In the genomic region with DNA sequence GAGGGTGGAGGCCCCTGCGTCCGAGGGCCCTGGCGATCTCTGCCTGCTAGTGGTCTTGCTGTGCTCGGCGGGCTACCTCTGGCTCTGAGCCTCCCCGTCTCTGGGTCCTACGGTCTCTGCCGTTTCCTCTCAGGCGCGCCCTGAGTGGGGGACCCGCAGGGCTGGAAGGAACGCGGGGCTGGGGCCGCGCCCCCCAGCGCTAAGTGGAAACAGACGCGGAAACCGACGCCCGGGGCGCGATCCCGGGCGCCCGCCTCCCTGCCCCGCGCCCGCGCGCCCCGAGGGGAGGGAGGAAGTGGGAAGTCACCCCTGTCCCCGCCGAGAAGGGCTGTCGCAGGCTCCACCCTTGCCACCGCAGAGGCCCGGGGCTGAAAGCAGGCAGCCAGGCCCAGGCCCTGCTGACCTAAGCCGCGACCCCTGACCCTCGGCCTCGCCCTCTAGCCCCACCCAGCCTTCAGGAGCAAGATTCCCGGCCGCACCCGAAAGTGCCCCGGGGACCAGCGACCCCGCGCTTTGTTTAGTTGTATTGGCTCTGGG, we compare ENCODE assay signal across 8 cellular contexts. TPM values are rescaled to one million over a fixed set of nuclear protein-coding genes. Genes with fewer than 3 reads are reported as not detected.
A peak's percentile ranks its signal among the peaks of the same experiment; 100 is the strongest.
DNase-seq lines count a peak whose midpoint lies in the region; ATAC-seq, FAIRE-seq and TF ChIP-seq lines count a peak whose summit lies in the region.

No MANE protein-coding gene starts in this region.

- H3K27me3 Mint-ChIP-seq in T-cell, result no peaks in the 10 kb centered on the region
- peaks cover 50% of the 10 kb centered on the region for H3K27me3 Mint-ChIP-seq in neural crest cell (ENCODE audit: low read depth)

- H3K36me3 Mint-ChIP-seq in T-cell (peaks cover 5% of the 10 kb centered on the region), neural crest cell (ENCODE audit: low read depth) (no peaks in the 10 kb centered on the region)

- H3K4me3 ChIP-seq in dorsolateral prefrontal cortex (peak overlapping the region in 49 of 59 donors; percentile 7 to 81 (median 32)), SK-N-SH (ENCODE audit: low read depth in 2 of 2, low read length in 1 of 2) (no peak overlapping the region)

- H3F3A ChIP-seq in SK-N-SH (replicated peaks; ENCODE audit: insufficient read depth), result peaks cover 3% of the 10 kb centered on the region

- H4K20me1 ChIP-seq in SK-N-SH (ENCODE audit: insufficient read depth), result peaks cover 9% of the 10 kb centered on the region; the same call in 1 of the 2 replicates

- H3K9me3 ChIP-seq in SK-N-SH, result no peaks in the 10 kb centered on the region

- FAIRE-seq in GM18507 (lab: Jason Lieb, UNC), result peak; percentile 81

- H3K9me2 ChIP-seq in SK-N-SH, result no peaks in the 10 kb centered on the region

- H3K9me3 Mint-ChIP-seq in T-cell, result no peaks in the 10 kb centered on the region
- no peaks in the 10 kb centered on the region for H3K9me3 Mint-ChIP-seq in neural crest cell

- peak overlapping the region; percentile 93 to 94 for H3K27ac Mint-ChIP-seq in T-cell
- no peak overlapping the region for H3K27ac Mint-ChIP-seq in neural crest cell (ENCODE audit: unreplicated experiment)

- H3K4me3 Mint-ChIP-seq in T-cell (peak overlapping the region; percentile 81 to 87 (median 87)), neural crest cell (peak overlapping the region; percentile 59)

- no peak overlapping the region for H3K4me2 ChIP-seq in SK-N-SH

- H3K4me1 ChIP-seq in SK-N-SH (ENCODE audit: control insufficient read depth in 1 of 2, insufficient read depth in 2 of 2, low read depth in 1 of 2, low read length in 1 of 2), result peaks cover 22 to 60% of the 10 kb centered on the region in 2 experiments; a peak in 3 of 4 replicates

- DNase-seq in GM18507 (ENCODE audit: extremely low spot score, insufficient read length, low read depth), result no peak
- peak in 33 of 34 experiments; percentile 55 to 81 (median 70) for DNase-seq in T-cell
- DNase-seq in dorsolateral prefrontal cortex, result no peak
- DNase-seq in neural crest cell (ENCODE audit: low read depth, low spot score), result no peak
- DNase-seq in NCI-H1436 treated with DMSO at 0.1 percent for 48 hours (lab: John Stamatoyannopoulos, UW), result no peak
- no peak for DNase-seq in SK-N-SH

- no peak overlapping the region for H2AFZ ChIP-seq in SK-N-SH (ENCODE audit: low read depth)

- intact Hi-C loops in dorsolateral prefrontal cortex (cut with DNase I), result no loop called here

- ATAC-seq in T-cell (replicated peaks in 1 of 4) (peak; percentile 3 to 9 (median 6)), GM21390 (IDR thresholded peaks at IDR 0.05; ENCODE audit: unreplicated experiment) (no peak), GM19328 (IDR thresholded peaks at IDR 0.05; ENCODE audit: unreplicated experiment) (no peak)

- POLR2A ChIA-PET in T-cell (lab: Charles Lee) (interaction anchor here in 1 of 2 donors (0.6 kb wide), 1 partner anchor 13 kb away, joined by 3 read pairs; no protein-coding TSS in a partner anchor), SK-N-SH (lab: Yijun Ruan, JAX) (no interaction called here)

- H3K27ac ChIP-seq in dorsolateral prefrontal cortex, result peak overlapping the region in 16 of 59 donors; percentile 6 to 67 (median 40)
- no peak overlapping the region for H3K27ac ChIP-seq in SK-N-SH (ENCODE audit: low read depth in 2 of 2, low read length in 1 of 2)

- WGBS in SK-N-SH (ENCODE audit: low lambda C conversion rate), result 83% methylated on average over 16 of the region's 48 CpGs

- no peak for TF ChIP-seq EP300 in SK-N-SH (IDR thresholded peaks at IDR 0.05; ENCODE audit: borderline replicate concordance in 1 of 2, low read depth in 1 of 2, low read length in 1 of 2)

- TF ChIP-seq CTCF in dorsolateral prefrontal cortex (IDR thresholded peaks at IDR 0.05 in 54 of 56, conservative IDR thresholded peaks at IDR 0.05 in 2 of 56; ENCODE audit: low read depth in 1 of 56, partially characterized antibody in 56 of 56), result peak in 1 of 56 donors; percentile 7
- no peak for TF ChIP-seq CTCF in neural crest cell (conservative IDR thresholded peaks at IDR 0.05)
- no peak for TF ChIP-seq CTCF in SK-N-SH (IDR thresholded peaks at IDR 0.05)

- H3K27me3 ChIP-seq in dorsolateral prefrontal cortex (peaks cover 0 to 34% (median 18%) of the 10 kb centered on the region in 45 donors), SK-N-SH (ENCODE audit: insufficient read depth) (no peaks in the 10 kb centered on the region)

- peaks cover 8% of the 10 kb centered on the region; the same call in 1 of the 2 replicates for H3K79me2 ChIP-seq in SK-N-SH (ENCODE audit: insufficient read depth)

- CTCF ChIA-PET in T-cell (lab: Charles Lee) (no interaction called here), SK-N-SH (lab: Yijun Ruan, JAX) (interaction anchor here (1.4 to 7.2 kb wide), 3 partner anchors 36 to 116 kb away, joined by 3 to 74 read pairs (median 5); no protein-coding TSS in a partner anchor)

- H3K36me3 ChIP-seq in SK-N-SH (replicated peaks in 1 of 2; ENCODE audit: control insufficient read depth in 1 of 2, insufficient read depth in 2 of 2, low read length in 1 of 2), result no peaks in the 10 kb centered on the region

- no peak for TF ChIP-seq RAD21 in SK-N-SH (IDR thresholded peaks at IDR 0.05; ENCODE audit: low read length)

- no peak overlapping the region for H3K9ac ChIP-seq in SK-N-SH

- H3K4me1 Mint-ChIP-seq in T-cell, result peaks cover 47 to 53% (median 47%) of the 10 kb centered on the region in 3 donors
- peaks cover 16% of the 10 kb centered on the region for H3K4me1 Mint-ChIP-seq in neural crest cell

TF ChIP-seq in SK-N-SH, 30 proteins besides CTCF, POLR2A, EP300 and RAD21:
- TF ChIP-seq NFIC (IDR thresholded peaks at IDR 0.05; ENCODE audit: borderline replicate concordance) (no peak), YY1 (IDR thresholded peaks at IDR 0.05; ENCODE audit: low read depth) (no peak), EZH2phosphoT487 (IDR thresholded peaks at IDR 0.05; ENCODE audit: borderline replicate concordance, low read depth) (no peak), TEAD4 (IDR thresholded peaks at IDR 0.05; ENCODE audit: borderline replicate concordance, insufficient read depth) (no peak), GATA2 (CRISPR knock-in tag; IDR thresholded peaks at IDR 0.05) (no peak)

RNA-seq across cellular contexts. Expression of gene CRIP1, which starts 0.8 kb away (rescaled TPM):
- 100 to 1,000 TPM; 224 to 477 (median 329) TPM for total RNA-seq in T-cell
- total RNA-seq in dorsolateral prefrontal cortex, result 10 to 100 TPM in 36 of 120 experiments, 1 to 10 TPM in 80, under 1 TPM in 1, not detected in 3; 0.64 to 75.6 (median 7.4) TPM
- 3.2 and 4.8 TPM in 2 replicates for total RNA-seq in neural crest cell
- 0.68 and 0.72 TPM in 2 replicates for polyA plus RNA-seq in SK-N-SH (2012; rRNA removed)
- polyA plus RNA-seq in SK-N-SH (2012; cell fraction: cytosol; rRNA removed), result 0.09 TPM in 1 of 2 replicates, not detected in the other
- polyA plus RNA-seq in SK-N-SH (2012; cell fraction: nucleus; rRNA removed), result 9.8 and 16.8 TPM in 2 replicates

RNA-seq across cellular contexts. Expression of gene TEDC1, which starts 3.5 kb away (rescaled TPM):
- total RNA-seq in T-cell, result 100 to 1,000 TPM in 1 of 5 donors, 10 to 100 TPM in 4; 32.8 to 186 (median 37.5) TPM
- 10 to 100 TPM in 118 of 120 experiments, 1 to 10 TPM in 2; 8.9 to 23.4 (median 15.6) TPM for total RNA-seq in dorsolateral prefrontal cortex
- total RNA-seq in neural crest cell, result 39.6 and 44.9 TPM in 2 replicates
- 10.9 and 13.4 TPM in 2 replicates for polyA plus RNA-seq in SK-N-SH (2012; rRNA removed)
- 4.4 and 7.2 TPM in 2 replicates for polyA plus RNA-seq in SK-N-SH (2012; cell fraction: cytosol; rRNA removed)
- polyA plus RNA-seq in SK-N-SH (2012; cell fraction: nucleus; rRNA removed), result 33.0 and 74.2 TPM in 2 replicates

RNA-seq across cellular contexts. Expression of gene CRIP2, which starts 12.9 kb away (rescaled TPM):
- total RNA-seq in T-cell (10 to 100 TPM in 4 of 5 donors, 1 to 10 TPM in 1; 6.4 to 38.7 (median 19.7) TPM), dorsolateral prefrontal cortex (100 to 1,000 TPM in 116 of 120 experiments, 10 to 100 TPM in 4; 67.0 to 225 (median 142) TPM), neural crest cell (38.3 and 39.3 TPM in 2 replicates)
- 219 and 335 TPM in 2 replicates for polyA plus RNA-seq in SK-N-SH (2012; rRNA removed)
- 154 and 228 TPM in 2 replicates for polyA plus RNA-seq in SK-N-SH (2012; cell fraction: cytosol; rRNA removed)
- polyA plus RNA-seq in SK-N-SH (2012; cell fraction: nucleus; rRNA removed), result 326 and 608 TPM in 2 replicates

RNA-seq across cellular contexts. Expression of gene TMEM121, which starts 38.9 kb away (rescaled TPM):
- total RNA-seq in T-cell (1 to 10 TPM; 1.8 to 6.7 (median 4.0) TPM), dorsolateral prefrontal cortex (10 to 100 TPM; 11.9 to 30.7 (median 19.1) TPM), neural crest cell (12.3 and 13.9 TPM in 2 replicates)
- 7.2 and 9.1 TPM in 2 replicates for polyA plus RNA-seq in SK-N-SH (2012; rRNA removed)
- polyA plus RNA-seq in SK-N-SH (2012; cell fraction: cytosol; rRNA removed), result 2.1 and 5.7 TPM in 2 replicates
- 5.1 and 5.9 TPM in 2 replicates for polyA plus RNA-seq in SK-N-SH (2012; cell fraction: nucleus; rRNA removed)

Comparison
In these comparisons a context has a peak if more than half of its experiments do, and no peak if none do; other contexts are left out.
1. DNase-seq: peak in T-cell (33 of 34); none in GM18507 (single experiment), dorsolateral prefrontal cortex (0 of 10), neural crest cell (single experiment), NCI-H1436 treated with DMSO at 0.1 percent for 48 hours (single experiment) and SK-N-SH (single experiment).
2. ATAC-seq: peak in T-cell (4 of 4); none in GM21390 (single experiment) and GM19328 (single experiment).
3. H3K4me3 ChIP-seq: peak in dorsolateral prefrontal cortex (49 of 59); none in SK-N-SH (0 of 2).